14 cellular contexts compared by ENCODE assay signal in genomic region chr6:110400208-110400607, GRCh38. TPM values are rescaled to one million over a fixed set of nuclear protein-coding genes. Genes with fewer than 3 reads are reported as not detected.
DNase-seq lines count a peak whose midpoint lies in the region; ATAC-seq and TF ChIP-seq lines count a peak whose summit lies in the region.
"Had no signal": no experiment of that assay in that cellular context is flagged by ENCODE, and none has a peak within 500 bp of the region (broad histone marks: within the 10 kb centered on the region; RNA-seq: fewer than 3 reads in every experiment).

No MANE protein-coding gene starts in this region.

- TF ChIP-seq POLR2A in esophagus squamous epithelium (IDR thresholded peaks at IDR 0.05) (no peak), ovary (IDR thresholded peaks at IDR 0.05) (no peak), lower leg skin (IDR thresholded peaks at IDR 0.05) (no peak)

- no peak overlapping the region for H3K27ac Mint-ChIP-seq in activated naive CD8-positive, alpha-beta T cell
- H3K27ac Mint-ChIP-seq in activated naive CD8-positive, alpha-beta T cell treated with anti-CD3 and anti-CD28 coated beads for 36 hours = no peak overlapping the region
- H3K27ac Mint-ChIP-seq: T-helper 2 cell treated with Interferon-gamma antibody and Interleukin-4, amounts not matched to agents 5 μg/mL and 100 μg/mL, for 36 hours had no signal

- H3K27ac ChIP-seq in esophagus squamous epithelium (no peak overlapping the region), ovary (no peak overlapping the region), upper lobe of right lung (no peak overlapping the region)
- H3K27ac ChIP-seq: pancreas had no signal

- ATAC-seq in upper lobe of right lung = peak; percentile 43
- ATAC-seq in activated CD4-positive, CD25-positive, alpha-beta regulatory T cell treated with anti-CD3 and anti-CD28 coated beads, Interleukin-2, amount 50 U/mL, for 24 hours = no peak

- no peaks in the 10 kb centered on the region for H3K27me3 Mint-ChIP-seq in activated naive CD8-positive, alpha-beta T cell
- H3K27me3 Mint-ChIP-seq in activated naive CD8-positive, alpha-beta T cell treated with anti-CD3 and anti-CD28 coated beads for 36 hours = no peaks in the 10 kb centered on the region

- TF ChIP-seq EP300 in ovary (IDR thresholded peaks at IDR 0.05) = no peak

- H3K4me1 Mint-ChIP-seq in activated naive CD8-positive, alpha-beta T cell (ENCODE audit: low read depth) = peaks cover 5% of the 10 kb centered on the region
- peaks cover 6% of the 10 kb centered on the region for H3K4me1 Mint-ChIP-seq in activated naive CD8-positive, alpha-beta T cell treated with anti-CD3 and anti-CD28 coated beads for 36 hours

- TF ChIP-seq CTCF in esophagus squamous epithelium (IDR thresholded peaks at IDR 0.05) = no peak
- no peak for TF ChIP-seq CTCF in ovary (IDR thresholded peaks at IDR 0.05)
- no peak for TF ChIP-seq CTCF in upper lobe of right lung (IDR thresholded peaks at IDR 0.05)
- TF ChIP-seq CTCF in lower leg skin (IDR thresholded peaks at IDR 0.05) = no peak

- peak overlapping the region; percentile 26 to 65 (median 42) for H3K4me3 ChIP-seq in esophagus squamous epithelium
- peak overlapping the region; percentile 17 for H3K4me3 ChIP-seq in ovary
- H3K4me3 ChIP-seq in upper lobe of right lung = peak overlapping the region; percentile 39
- H3K4me3 ChIP-seq in lower leg skin (ENCODE audit: low read depth, poor library complexity, severe bottlenecking) = no peak overlapping the region

- no peaks in the 10 kb centered on the region for H3K9me3 Mint-ChIP-seq in activated naive CD8-positive, alpha-beta T cell (ENCODE audit: low read depth)
- H3K9me3 Mint-ChIP-seq in activated naive CD8-positive, alpha-beta T cell treated with anti-CD3 and anti-CD28 coated beads for 36 hours = no peaks in the 10 kb centered on the region
- H3K9me3 Mint-ChIP-seq: T-helper 2 cell treated with Interferon-gamma antibody and Interleukin-4, amounts not matched to agents 5 μg/mL and 100 μg/mL, for 36 hours had no signal

- peak overlapping the region; percentile 30 for H3K4me3 Mint-ChIP-seq in activated naive CD8-positive, alpha-beta T cell
- H3K4me3 Mint-ChIP-seq in activated naive CD8-positive, alpha-beta T cell treated with anti-CD3 and anti-CD28 coated beads for 36 hours = no peak overlapping the region
- H3K4me3 Mint-ChIP-seq: T-helper 2 cell treated with Interferon-gamma antibody and Interleukin-4, amounts not matched to agents 5 μg/mL and 100 μg/mL, for 36 hours had no signal

- intact Hi-C loops in esophagus squamous epithelium (cut with DNase I) = no loop called here
- intact Hi-C loops in ovary (cut with DNase I) = no loop called here
- intact Hi-C loops in upper lobe of right lung (cut with DNase I) = no loop called here
- intact Hi-C loops in lower leg skin (cut with DNase I; ENCODE audit: low total_unique reads) = no loop called here

- H3K36me3 Mint-ChIP-seq in activated naive CD8-positive, alpha-beta T cell = no peaks in the 10 kb centered on the region
- H3K36me3 Mint-ChIP-seq in activated naive CD8-positive, alpha-beta T cell treated with anti-CD3 and anti-CD28 coated beads for 36 hours = no peaks in the 10 kb centered on the region

- no peaks in the 10 kb centered on the region for H3K9me3 ChIP-seq in esophagus squamous epithelium
- H3K9me3 ChIP-seq in ovary = no peaks in the 10 kb centered on the region
- no peaks in the 10 kb centered on the region for H3K9me3 ChIP-seq in upper lobe of right lung
- H3K9me3 ChIP-seq: pancreas had no signal

- H3K27me3 ChIP-seq in esophagus squamous epithelium = no peaks in the 10 kb centered on the region
- H3K27me3 ChIP-seq in ovary = no peaks in the 10 kb centered on the region
- no peaks in the 10 kb centered on the region for H3K27me3 ChIP-seq in upper lobe of right lung
- H3K27me3 ChIP-seq: pancreas had no signal

- H3K4me1 ChIP-seq in esophagus squamous epithelium (peaks cover 0 to 16% (median 0%) of the 10 kb centered on the region in 3 donors), ovary (ENCODE audit: insufficient read depth) (peaks cover 6% of the 10 kb centered on the region), upper lobe of right lung (peaks cover 4% of the 10 kb centered on the region)
- H3K4me1 ChIP-seq: pancreas had no signal

- H3K36me3 ChIP-seq in esophagus squamous epithelium (no peaks in the 10 kb centered on the region), ovary (no peaks in the 10 kb centered on the region), upper lobe of right lung (no peaks in the 10 kb centered on the region)
- H3K36me3 ChIP-seq: pancreas had no signal

- no peak for DNase-seq in activated naive CD8-positive, alpha-beta T cell treated with anti-CD3 and anti-CD28 coated beads for 36 hours
- DNase-seq in esophagus squamous epithelium (lab: John Stamatoyannopoulos, UW) (no peak), ovary (peak in 3 of 5 donors; percentile 16 to 45 (median 27)), upper lobe of right lung (no peak), MV-4-11 (lab: John Stamatoyannopoulos, UW) (no peak), lower leg skin (ENCODE audit: low spot score in 2 of 2) (no peak)
- DNase-seq: activated gamma-delta T cell, glutamatergic neuron, NCI-H446 treated with DMSO at 0.1 percent for 48 hours had no signal

- 50 to 82% methylated on average over 3 to 8 of the region's 18 CpGs for WGBS in esophagus squamous epithelium, 2 donors
- WGBS in ovary, 3 donors = 43 to 73% (median 50%) methylated on average over 17 to 18 of the region's 18 CpGs
- WGBS in lower leg skin, 2 donors = 76 to 90% methylated on average over 17 to 18 of the region's 18 CpGs

RNA-seq across cellular contexts. Expression of gene DDO, which starts 15.2 kb away (rescaled TPM):
- not detected for total RNA-seq in activated naive CD8-positive, alpha-beta T cell treated with anti-CD3 and anti-CD28 coated beads for 36 hours
- total RNA-seq in esophagus squamous epithelium (under 1 TPM in 2 of 4 donors, not detected in 2; 0.57 to 0.79 TPM), ovary (1 to 10 TPM in 2 of 7 donors, under 1 TPM in 2, not detected in 3; 0.62 to 2.2 (median 0.88) TPM), upper lobe of right lung (7.1 TPM), lower leg skin (1 to 10 TPM in 1 of 4 donors, under 1 TPM in 2, not detected in 1; 0.17 to 1.2 (median 0.91) TPM)
- polyA plus RNA-seq in ovary = 1 to 10 TPM in 1 of 2 donors, under 1 TPM in 1; 0.45 to 2.5 TPM

RNA-seq across cellular contexts. Expression of gene METTL24, which starts 42.1 kb away (rescaled TPM):
- total RNA-seq in activated naive CD8-positive, alpha-beta T cell treated with anti-CD3 and anti-CD28 coated beads for 36 hours = under 1 TPM; 0.26 to 0.27 TPM
- 1 to 10 TPM in 1 of 4 donors, under 1 TPM in 2, not detected in 1; 0.57 to 4.0 (median 0.83) TPM for total RNA-seq in esophagus squamous epithelium
- total RNA-seq in ovary = 10 to 100 TPM in 2 of 7 donors, 1 to 10 TPM in 5; 5.7 to 13.5 (median 9.2) TPM
- polyA plus RNA-seq in ovary = 1 to 10 TPM; 2.0 to 5.6 TPM
- 3.7 TPM for total RNA-seq in upper lobe of right lung
- total RNA-seq in lower leg skin = 1 to 10 TPM in 2 of 4 donors, under 1 TPM in 1, not detected in 1; 0.22 to 2.5 (median 1.8) TPM
- total RNA-seq: RPMI7951 had no signal

Comparison
In these comparisons a context has a peak if more than half of its experiments do, and no peak if none do; other contexts are left out.
1. DNase-seq: peak in ovary (3 of 5); none in activated naive CD8-positive, alpha-beta T cell treated with anti-CD3 and anti-CD28 coated beads for 36 hours (single experiment), esophagus squamous epithelium (single experiment), upper lobe of right lung (single experiment), MV-4-11 (single experiment) and lower leg skin (0 of 2).